Comparison of ENCODE assay signal across 23 cellular contexts in the genomic region with DNA sequence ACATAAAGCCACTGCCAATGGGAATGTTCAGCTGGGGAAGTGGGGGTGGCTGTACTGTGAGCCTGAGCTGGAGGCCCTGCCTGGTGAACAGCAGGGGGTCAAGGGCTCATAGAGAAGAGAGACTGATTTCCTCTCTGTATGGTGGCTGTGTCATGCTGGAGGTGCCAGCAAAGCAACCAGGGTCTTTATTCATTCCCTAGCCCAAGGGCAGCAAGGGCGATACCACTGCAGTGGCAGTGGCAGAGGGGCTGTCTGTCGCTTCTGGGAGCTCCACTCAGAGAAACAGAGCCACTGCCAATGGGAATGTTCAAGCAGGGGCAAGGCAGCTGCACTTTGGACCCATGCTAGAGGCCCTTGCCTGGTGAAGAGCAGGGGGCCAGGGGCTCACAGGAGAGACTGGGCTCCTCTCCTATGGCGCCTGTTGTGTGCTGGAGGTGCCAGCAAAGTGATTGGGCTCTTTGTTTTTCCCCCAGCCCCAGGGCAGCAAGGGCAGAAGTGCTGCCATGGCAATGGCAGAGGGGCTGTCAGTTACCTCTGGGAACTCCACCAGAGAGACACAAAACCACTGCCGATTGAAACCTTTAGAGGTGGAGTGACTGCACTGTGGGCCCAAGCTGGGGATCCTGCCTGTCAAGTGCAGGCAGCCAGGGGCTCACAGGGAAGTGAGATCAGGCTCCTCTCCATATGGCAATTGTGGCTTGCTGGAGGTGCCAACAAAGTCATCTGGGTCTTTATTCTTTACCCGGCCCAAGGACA.
"Had no signal": no experiment of that assay in that cellular context is flagged by ENCODE, and none has a peak within 500 bp of the region (broad histone marks: within the 10 kb centered on the region; RNA-seq: fewer than 3 reads in every experiment).

No MANE protein-coding gene starts in this region.

- FAIRE-seq: bronchial epithelial cell had no signal

- H3K27ac Mint-ChIP-seq: activated naive CD4-positive, alpha-beta T cell treated with anti-CD3 and anti-CD28 coated beads, Interleukin-2, amount 10 ng/mL, durations not matched to agents 7 days and 5 days; mesothelial cell of epicardium; naive thymus-derived CD8-positive, alpha-beta T cell; neural progenitor cell; stimulated activated naive CD8-positive, alpha-beta T cell treated with anti-CD3 and anti-CD28 coated beads, Interleukin-15, Interleukin-2, amounts not matched to agents 100 ng/mL and 50 ng/mL, for 24 hours had no signal

- H3K4me1 ChIP-seq: colonic mucosa, esophagus squamous epithelium, gastrocnemius medialis, left ventricle myocardium inferior, neural progenitor cell, prostate gland, thyroid gland, upper lobe of right lung had no signal

- H3K9me3 Mint-ChIP-seq: activated naive CD4-positive, alpha-beta T cell treated with anti-CD3 and anti-CD28 coated beads, Interleukin-2, amount 10 ng/mL, durations not matched to agents 7 days and 5 days; stimulated activated naive CD8-positive, alpha-beta T cell treated with anti-CD3 and anti-CD28 coated beads, Interleukin-15, Interleukin-2, amounts not matched to agents 100 ng/mL and 50 ng/mL, for 24 hours had no signal

- H3K36me3 ChIP-seq: colonic mucosa, esophagus squamous epithelium, gastrocnemius medialis, left ventricle myocardium inferior, neural progenitor cell, ovary, prostate gland, thyroid gland, upper lobe of right lung had no signal

- H3K27me3 ChIP-seq: colonic mucosa, esophagus squamous epithelium, gastrocnemius medialis, neural progenitor cell, ovary, thyroid gland, upper lobe of right lung had no signal

- H3K4me1 Mint-ChIP-seq: activated naive CD4-positive, alpha-beta T cell treated with anti-CD3 and anti-CD28 coated beads, Interleukin-2, amount 10 ng/mL, durations not matched to agents 7 days and 5 days; mesothelial cell of epicardium; naive thymus-derived CD8-positive, alpha-beta T cell; neural progenitor cell had no signal

- ATAC-seq: gastrocnemius medialis; naive thymus-derived CD8-positive, alpha-beta T cell had no signal

- H3K4me2 ChIP-seq: neural progenitor cell had no signal

- H2AFZ ChIP-seq: neural progenitor cell had no signal

- H3K4me3 ChIP-seq: colonic mucosa, esophagus squamous epithelium, gastrocnemius medialis, left ventricle myocardium inferior, neural progenitor cell, ovary, prostate gland, thyroid gland, upper lobe of right lung had no signal

- H3K27me3 Mint-ChIP-seq: activated naive CD4-positive, alpha-beta T cell treated with anti-CD3 and anti-CD28 coated beads, Interleukin-2, amount 10 ng/mL, durations not matched to agents 7 days and 5 days; stimulated activated naive CD8-positive, alpha-beta T cell treated with anti-CD3 and anti-CD28 coated beads, Interleukin-15, Interleukin-2, amounts not matched to agents 100 ng/mL and 50 ng/mL, for 24 hours had no signal

- H3K9ac ChIP-seq: neural progenitor cell had no signal

- DNase-seq: activated CD4-positive, alpha-beta T cell treated with anti-CD3 and anti-CD28 coated beads for 4 hours; activated CD4-positive, alpha-beta T cell treated with anti-CD3 and anti-CD28 coated beads, Interleukin-2, amount 50 U/mL, for 48 hours; activated CD4-positive, CD25-positive, alpha-beta regulatory T cell; activated effector memory CD4-positive, alpha-beta T cell treated with anti-CD3 and anti-CD28 coated beads, Interleukin-2, amount 50 U/mL, for 16 hours; activated naive CD4-positive, alpha-beta T cell treated with anti-CD3 and anti-CD28 coated beads, Interleukin-2, amount 10 ng/mL, durations not matched to agents 7 days and 5 days; activated T-cell treated with anti-CD3 and anti-CD28 coated beads for 4 hours; amygdala; colonic mucosa; esophagus squamous epithelium; gastrocnemius medialis; hippocampal formation; left ventricle myocardium inferior; naive thymus-derived CD8-positive, alpha-beta T cell; ovary; stimulated activated CD4-positive, alpha-beta T cell treated with anti-CD3 and anti-CD28 coated beads, Interleukin-4, amount 100 ng/mL, for 24 hours; substantia nigra; thyroid gland; upper lobe of right lung had no signal

- H3K9me3 ChIP-seq: colonic mucosa, esophagus squamous epithelium, gastrocnemius medialis, ovary, prostate gland, thyroid gland, upper lobe of right lung had no signal

- H3K4me3 Mint-ChIP-seq: activated naive CD4-positive, alpha-beta T cell treated with anti-CD3 and anti-CD28 coated beads, Interleukin-2, amount 10 ng/mL, durations not matched to agents 7 days and 5 days; mesothelial cell of epicardium; naive thymus-derived CD8-positive, alpha-beta T cell; neural progenitor cell; stimulated activated naive CD8-positive, alpha-beta T cell treated with anti-CD3 and anti-CD28 coated beads, Interleukin-15, Interleukin-2, amounts not matched to agents 100 ng/mL and 50 ng/mL, for 24 hours had no signal

- H3K36me3 Mint-ChIP-seq: activated naive CD4-positive, alpha-beta T cell treated with anti-CD3 and anti-CD28 coated beads, Interleukin-2, amount 10 ng/mL, durations not matched to agents 7 days and 5 days; mesothelial cell of epicardium; naive thymus-derived CD8-positive, alpha-beta T cell; neural progenitor cell had no signal

- H3K27ac ChIP-seq: colonic mucosa, esophagus squamous epithelium, gastrocnemius medialis, left ventricle myocardium inferior, neural progenitor cell, ovary, prostate gland, thyroid gland, upper lobe of right lung had no signal
